22 cellular contexts compared by ENCODE assay signal in genomic region chr6:31345026-31345730, GRCh38.
"Had no signal": no experiment of that assay in that cellular context is flagged by ENCODE, and none has a peak within 500 bp of the region (broad histone marks: within the 10 kb centered on the region; RNA-seq: fewer than 3 reads in every experiment).

No MANE protein-coding gene starts in this region.

- H3K27me3 Mint-ChIP-seq: T-cell had no signal

- H3K4me3 ChIP-seq: cardiac muscle cell, mucosa of descending colon, testis, uterus had no signal

- H3K27me3 ChIP-seq: testis, uterus had no signal

- DNase-seq: activated CD8-positive, alpha-beta memory T cell treated with anti-CD3 and anti-CD28 coated beads for 24 hours; activated CD8-positive, alpha-beta memory T cell treated with anti-CD3 and anti-CD28 coated beads, Interleukin-2, amount 50 U/mL, for 4 hours; activated naive CD4-positive, alpha-beta T cell; activated naive CD8-positive, alpha-beta T cell treated with anti-CD3 and anti-CD28 coated beads, Interleukin-2, amount 10 ng/mL, durations not matched to agents 7 days and 5 days; activated T-cell treated with anti-CD3 and anti-CD28 coated beads, Interleukin-2, amount 50 U/mL, for 4 hours; amniotic stem cell; foreskin melanocyte; kidney glomerular epithelial cell; left ventricle myocardium superior; mucosa of descending colon; stimulated activated CD4-positive, alpha-beta T cell treated with anti-CD3 and anti-CD28 coated beads, Interleukin-2, amount 100 ng/mL, for 48 hours; stimulated activated CD8-positive, alpha-beta memory T cell treated with anti-CD3 and anti-CD28 coated beads, Interleukin-4, amount 100 ng/mL, for 48 hours; stimulated activated naive CD4-positive, alpha-beta T cell; T-cell; testis; trophoblast cell; uterus had no signal

- H3K27ac Mint-ChIP-seq: activated naive CD8-positive, alpha-beta T cell treated with anti-CD3 and anti-CD28 coated beads, Interleukin-2, amount 10 ng/mL, durations not matched to agents 7 days and 5 days; activated T-helper 2 cell treated with anti-CD3 and anti-CD28 coated beads, Interferon-gamma antibody, Interleukin-2, Interleukin-4, amounts not matched to agents 10 μg/mL and 5 μg/mL and 100 μg/mL, durations not matched to agents 14 hours and 24 hours and 36 hours; T-helper 2 cell treated with Interferon-gamma antibody and Interleukin-4, amounts not matched to agents 5 μg/mL and 100 μg/mL, for 36 hours had no signal

- H3K36me3 ChIP-seq: cardiac muscle cell, uterus had no signal

- H3K4me3 Mint-ChIP-seq: activated naive CD8-positive, alpha-beta T cell treated with anti-CD3 and anti-CD28 coated beads, Interleukin-2, amount 10 ng/mL, durations not matched to agents 7 days and 5 days; activated T-cell treated with anti-CD3 and anti-CD28 coated beads, Interleukin-2, amount 50 U/mL, for 4 hours; T-cell; T-helper 2 cell treated with Interferon-gamma antibody and Interleukin-4, amounts not matched to agents 5 μg/mL and 100 μg/mL, for 36 hours had no signal

- H3K9me3 ChIP-seq: mucosa of descending colon, testis had no signal

- FAIRE-seq: endometrium had no signal

- H3K4me1 ChIP-seq: testis, uterus had no signal

- H3K27ac ChIP-seq: cardiac muscle cell, testis, uterus, VCaP had no signal

- ATAC-seq: activated T-cell treated with anti-CD3 and anti-CD28 coated beads, Interleukin-2, amount 50 U/mL, for 4 hours; left ventricle myocardium superior; mucosa of descending colon; T-cell had no signal
